Comparison of ENCODE assay signal across 8 cellular contexts in the genomic region with DNA sequence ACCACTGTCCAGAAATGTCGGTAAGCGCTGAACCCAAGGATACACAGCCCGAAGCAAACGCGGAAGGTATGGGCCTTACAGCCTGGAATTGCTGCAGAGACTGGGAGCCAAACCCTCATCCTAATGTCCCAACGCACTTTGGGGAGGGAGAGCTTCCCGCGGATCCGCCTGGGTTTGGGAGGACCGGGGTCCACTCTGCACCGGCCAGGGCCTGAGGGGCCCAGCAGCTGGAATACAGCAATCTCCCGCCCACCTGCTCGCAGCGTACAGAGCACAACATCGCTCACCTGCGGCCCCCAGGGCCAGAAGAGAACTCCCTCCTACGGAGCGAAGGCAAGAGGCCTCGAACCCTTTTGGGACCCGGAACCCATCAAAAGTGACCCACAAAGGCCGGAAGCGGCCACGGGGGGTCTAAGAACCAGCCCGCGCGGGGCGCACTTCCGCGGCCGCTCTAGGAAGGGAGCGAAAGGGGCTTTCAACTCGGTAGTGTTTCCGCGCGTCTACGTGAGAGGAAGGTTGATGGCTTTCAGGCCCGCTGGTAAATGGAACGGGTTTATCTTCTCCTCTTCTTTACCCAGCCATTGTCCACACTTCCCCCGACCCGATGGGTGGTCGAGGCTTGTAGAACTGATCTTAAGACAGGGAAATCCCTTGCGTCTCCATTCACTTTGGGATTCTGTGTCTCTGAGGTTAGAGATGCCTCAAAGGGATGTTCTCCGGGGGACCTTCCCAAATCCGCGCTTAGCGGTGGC. TPM values are rescaled to one million over a fixed set of nuclear protein-coding genes. Genes with fewer than 3 reads are reported as not detected.
DNase-seq lines count a peak whose midpoint lies in the region; ATAC-seq, FAIRE-seq and TF ChIP-seq lines count a peak whose summit lies in the region.

A gene (minus strand): TSS at position 378 of the 752 bp plus-strand sequence. CDS start 1,342 bp downstream, outside the sequence.

- WGBS in HUES64 = under 1% methylated on average over 46 of the region's 46 CpGs

- CTCF ChIA-PET in RWPE1 (lab: Yijun Ruan, JAX) = interaction anchor here (0.7 to 1.3 kb wide), 4 partner anchors 16 to 593 kb away, joined by 3 to 6 read pairs (median 4); no protein-coding TSS in a partner anchor

- H3K9ac ChIP-seq in HUES64 (ENCODE audit: low read depth, low read length) (peak within 1 kb of the TSS; percentile 89), subcutaneous abdominal adipose tissue (ENCODE audit: low read length in 5 of 5) (peak within 1 kb of the TSS; percentile 60 to 88 (median 71))

- no peak for FAIRE-seq in D721Med (lab: Jason Lieb, UNC)

- DNase-seq in D721Med (ENCODE audit: insufficient read length, low spot score) (peak; percentile 34), RWPE1 (ENCODE audit: low spot score) (peak; percentile 66), germinal center (ENCODE audit: low spot score) (peak; percentile 81)
- DNase-seq in activated naive CD4-positive, alpha-beta T cell (lab: John Stamatoyannopoulos, UW) = peak; percentile 61 to 78 (median 74)

- H3K36me3 ChIP-seq in HUES64 (ENCODE audit: insufficient read depth, low read length) (peaks cover 35% of the 10 kb centered on the region), neutrophil (no peaks in the 10 kb centered on the region), subcutaneous abdominal adipose tissue (ENCODE audit: control insufficient read depth in 5 of 5, insufficient read depth in 5 of 5, low read length in 5 of 5) (peaks cover 0 to 14% (median 10%) of the 10 kb centered on the region in 5 donors)

- H3K27ac ChIP-seq in HUES64 (ENCODE audit: low read depth, low read length) (peak within 1 kb of the TSS; percentile 85), RWPE1 (peak within 1 kb of the TSS; percentile 80), neutrophil (no peak within 1 kb of the TSS), subcutaneous abdominal adipose tissue (ENCODE audit: low read depth, low read length) (peak within 1 kb of the TSS; percentile 33)

- TF ChIP-seq CTCF in D721Med (IDR thresholded peaks at IDR 0.05; ENCODE audit: insufficient read depth, missing control alignments) = peak; percentile 23
- TF ChIP-seq CTCF in RWPE1 (conservative IDR thresholded peaks at IDR 0.05; ENCODE audit: low read depth) = peak; percentile 54
- TF ChIP-seq CTCF in neutrophil (IDR thresholded peaks at IDR 0.05) = no peak

- H3K4me3 ChIP-seq in HUES64 (ENCODE audit: low read length) (peak within 1 kb of the TSS; percentile 89), neutrophil (ENCODE audit: low read depth in 1 of 2, low read length in 1 of 2) (peak within 1 kb of the TSS; percentile 48 to 62), subcutaneous abdominal adipose tissue (ENCODE audit: low read depth in 1 of 5, low read length in 5 of 5) (peak within 1 kb of the TSS; percentile 88 to 100 (median 95))

- H3K9me3 ChIP-seq in HUES64 (ENCODE audit: insufficient read depth, low read depth, low read length) = no peaks in the 10 kb centered on the region
- no peaks in the 10 kb centered on the region for H3K9me3 ChIP-seq in neutrophil
- no peaks in the 10 kb centered on the region for H3K9me3 ChIP-seq in subcutaneous abdominal adipose tissue (ENCODE audit: control insufficient read depth in 5 of 5, low read length in 5 of 5)

- ATAC-seq in GM21423 (IDR thresholded peaks at IDR 0.05; ENCODE audit: unreplicated experiment) = peak; percentile 84

- H3K27me3 ChIP-seq in HUES64 (ENCODE audit: insufficient read depth, low read length) = peaks cover 31% of the 10 kb centered on the region
- peaks cover 46% of the 10 kb centered on the region for H3K27me3 ChIP-seq in neutrophil
- no peaks in the 10 kb centered on the region for H3K27me3 ChIP-seq in subcutaneous abdominal adipose tissue (ENCODE audit: control insufficient read depth in 5 of 5, insufficient read depth in 4 of 5, low read length in 5 of 5)

- peaks cover 11% of the 10 kb centered on the region; the same call in 1 of the 2 replicates for H3K4me1 ChIP-seq in HUES64 (ENCODE audit: insufficient read depth, low read length)
- peaks cover 11 to 12% of the 10 kb centered on the region in 2 experiments for H3K4me1 ChIP-seq in neutrophil (ENCODE audit: control insufficient read depth in 1 of 2, insufficient read depth in 1 of 2, low read depth in 1 of 2, low read length in 1 of 2)
- peaks cover 1 to 24% (median 20%) of the 10 kb centered on the region in 5 donors for H3K4me1 ChIP-seq in subcutaneous abdominal adipose tissue (ENCODE audit: control insufficient read depth in 5 of 5, insufficient read depth in 5 of 5, low read length in 5 of 5)

- POLR2A ChIA-PET in RWPE1 (lab: Yijun Ruan, JAX; ENCODE audit: low non-redundant PET) = no interaction called here

RNA-seq across cellular contexts. Expression of the gene that starts here (rescaled TPM):
- polyA plus RNA-seq in HUES64 (2013, experiment 1 of 2) = 6.6 TPM
- 7.4 TPM for polyA plus RNA-seq in HUES64 (2013, experiment 2 of 2)
